In genomic region chr2:71498261-71498701, GRCh38 we compare ENCODE assay signal across 11 cellular contexts. TPM values are rescaled to one million over a fixed set of nuclear protein-coding genes. Genes with fewer than 3 reads are reported as not detected.
DNase-seq lines count a peak whose midpoint lies in the region; ATAC-seq, FAIRE-seq and TF ChIP-seq lines count a peak whose summit lies in the region.
"Had no signal": no experiment of that assay in that cellular context is flagged by ENCODE, and none has a peak within 500 bp of the region (broad histone marks: within the 10 kb centered on the region; RNA-seq: fewer than 3 reads in every experiment).

No MANE protein-coding gene starts in this region.

- H3K4me1 ChIP-seq in ACC112 (ENCODE audit: control insufficient read depth, insufficient read depth, low read length, unreplicated experiment): peaks cover 32% of the 10 kb centered on the region

- ATAC-seq in effector memory CD8-positive, alpha-beta T cell (replicated peaks): no peak
- no peak for ATAC-seq in CD4-positive, alpha-beta T cell (ENCODE audit: poor library complexity)
- no peak for ATAC-seq in GM18498 (IDR thresholded peaks at IDR 0.05; ENCODE audit: unreplicated experiment)

- peaks cover 0 to 39% of the 10 kb centered on the region in 2 donors for H3K27me3 Mint-ChIP-seq in effector memory CD8-positive, alpha-beta T cell
- H3K27me3 Mint-ChIP-seq in CD4-positive, alpha-beta T cell: no peaks in the 10 kb centered on the region

- peak; percentile 77 for DNase-seq in HTR-8/SVneo (ENCODE audit: insufficient read length, low spot score)
- no peak for DNase-seq in coronary artery (ENCODE audit: low spot score)
- DNase-seq in lung microvascular endothelial cell (ENCODE audit: low read depth in 2 of 2): peak; percentile 33 to 89
- no peak for DNase-seq in effector memory CD8-positive, alpha-beta T cell
- DNase-seq in CD4-positive, alpha-beta T cell: no peak
- DNase-seq in NCI-H2081 treated with DMSO at 0.1 percent for 48 hours (lab: John Stamatoyannopoulos, UW): no peak
- DNase-seq: activated CD4-positive, alpha-beta T cell treated with anti-CD3 and anti-CD28 coated beads, Interleukin-2, amount 50 U/mL, for 4 hours; CD4-positive, CD25-positive, alpha-beta regulatory T cell; immature natural killer cell had no signal

- H3K27ac ChIP-seq in ACC112 (ENCODE audit: low read depth, low read length): peak overlapping the region; percentile 59
- peak overlapping the region; percentile 55 to 92 for H3K27ac ChIP-seq in coronary artery
- no peak overlapping the region for H3K27ac ChIP-seq in CD4-positive, alpha-beta T cell (ENCODE audit: low read depth, low read length)

- H3K36me3 ChIP-seq in ACC112 (ENCODE audit: insufficient read depth, low read length): no peaks in the 10 kb centered on the region

- no peaks in the 10 kb centered on the region for H3K36me3 Mint-ChIP-seq in effector memory CD8-positive, alpha-beta T cell (ENCODE audit: insufficient read depth)
- no peaks in the 10 kb centered on the region for H3K36me3 Mint-ChIP-seq in CD4-positive, alpha-beta T cell (ENCODE audit: low read depth)
- H3K36me3 Mint-ChIP-seq: CD4-positive, CD25-positive, alpha-beta regulatory T cell; immature natural killer cell had no signal

- H3K27me3 ChIP-seq in ACC112 (ENCODE audit: insufficient read depth, low read length): no peaks in the 10 kb centered on the region
- H3K27me3 ChIP-seq in CD4-positive, alpha-beta T cell (ENCODE audit: control insufficient read depth, insufficient read depth, low read length): no peaks in the 10 kb centered on the region

- no peaks in the 10 kb centered on the region for H3K9me3 ChIP-seq in CD4-positive, alpha-beta T cell (ENCODE audit: control insufficient read depth, low read length)

- no peaks in the 10 kb centered on the region for H3K9me3 Mint-ChIP-seq in effector memory CD8-positive, alpha-beta T cell
- no peaks in the 10 kb centered on the region for H3K9me3 Mint-ChIP-seq in CD4-positive, alpha-beta T cell
- H3K9me3 Mint-ChIP-seq: CD4-positive, CD25-positive, alpha-beta regulatory T cell; immature natural killer cell had no signal

- no peak overlapping the region for H3K27ac Mint-ChIP-seq in effector memory CD8-positive, alpha-beta T cell
- no peak overlapping the region for H3K27ac Mint-ChIP-seq in CD4-positive, alpha-beta T cell
- H3K27ac Mint-ChIP-seq: immature natural killer cell had no signal

- CTCF ChIA-PET in CD4-positive, alpha-beta T cell (lab: Charles Lee): no interaction called here

- H3K79me2 ChIP-seq in ACC112 (ENCODE audit: control insufficient read depth, insufficient read depth, low read length, unreplicated experiment): no peaks in the 10 kb centered on the region

- FAIRE-seq in HTR-8/SVneo (lab: Jason Lieb, UNC): peak; percentile 95

- H3K4me3 ChIP-seq in ACC112 (ENCODE audit: low read depth, low read length) (no peak overlapping the region), coronary artery (no peak overlapping the region)

- H3K4me3 Mint-ChIP-seq in effector memory CD8-positive, alpha-beta T cell: no peak overlapping the region
- H3K4me3 Mint-ChIP-seq in CD4-positive, alpha-beta T cell: no peak overlapping the region
- H3K4me3 Mint-ChIP-seq: CD4-positive, CD25-positive, alpha-beta regulatory T cell; immature natural killer cell had no signal

- POLR2A ChIA-PET in CD4-positive, alpha-beta T cell (lab: Charles Lee): no interaction called here

- no peak for TF ChIP-seq CTCF in coronary artery (IDR thresholded peaks at IDR 0.05)
- no peak for TF ChIP-seq CTCF in CD4-positive, alpha-beta T cell (IDR thresholded peaks at IDR 0.05)

- intact Hi-C loops in CD4-positive, alpha-beta T cell (cut with DNase I, micrococcal nuclease): no loop called here

- H3K4me1 Mint-ChIP-seq in effector memory CD8-positive, alpha-beta T cell (ENCODE audit: low read depth in 2 of 2): no peaks in the 10 kb centered on the region
- H3K4me1 Mint-ChIP-seq in CD4-positive, alpha-beta T cell (ENCODE audit: low read depth): no peaks in the 10 kb centered on the region
- H3K4me1 Mint-ChIP-seq: CD4-positive, CD25-positive, alpha-beta regulatory T cell; immature natural killer cell had no signal

- H2AFZ ChIP-seq in ACC112 (ENCODE audit: low read length, unreplicated experiment): peak overlapping the region; percentile 35

RNA-seq across cellular contexts. Expression of gene DYSF, which starts 44.9 kb away (rescaled TPM):
- total RNA-seq in lung microvascular endothelial cell: 48.8 and 96.5 TPM in 2 replicates
- under 1 TPM; 0.27 to 0.31 TPM for total RNA-seq in CD4-positive, alpha-beta T cell

Comparison
In these comparisons a context has a peak if more than half of its experiments do, and no peak if none do; other contexts are left out.
1. DNase-seq: peak in HTR-8/SVneo (single experiment) and lung microvascular endothelial cell (2 of 2); none in coronary artery (single experiment), effector memory CD8-positive, alpha-beta T cell (0 of 3), CD4-positive, alpha-beta T cell (0 of 10) and NCI-H2081 treated with DMSO at 0.1 percent for 48 hours (single experiment).
2. RNA of gene DYSF, which starts 44.9 kb away (total RNA-seq): 48.8 to 96.5 TPM in lung microvascular endothelial cell; 0.27 to 0.31 TPM in CD4-positive, alpha-beta T cell; every median in the first group is over 10 times any median in the second.